In genomic region chr2:122520212-122520611, GRCh38 we compare ENCODE assay signal across 1 cellular context.
TF ChIP-seq lines count a peak whose summit lies in the region.

No MANE protein-coding gene starts in this region.

TF ChIP-seq in neural cell, 6 proteins besides CTCF, POLR2A, EP300 and RAD21 (continued from another document):
- TF ChIP-seq REST (IDR thresholded peaks at IDR 0.05; ENCODE audit: borderline replicate concordance) = no peak
- TF ChIP-seq MXI1 (conservative IDR thresholded peaks at IDR 0.05; ENCODE audit: poor library complexity, severe bottlenecking) = no peak
- no peak for TF ChIP-seq SMC3 (conservative IDR thresholded peaks at IDR 0.05; ENCODE audit: poor library complexity)
- no peak for TF ChIP-seq TAF1 (IDR thresholded peaks at IDR 0.05; ENCODE audit: low read depth)
